1 cellular context compared by ENCODE assay signal in genomic region chr21:38915546-38915945, GRCh38.
TF ChIP-seq lines count a peak whose summit lies in the region.

No MANE protein-coding gene starts in this region.

TF ChIP-seq in HepG2, 621 proteins besides CTCF, POLR2A, EP300 and RAD21 (continued from another document):
- TF ChIP-seq, protein P1, sequence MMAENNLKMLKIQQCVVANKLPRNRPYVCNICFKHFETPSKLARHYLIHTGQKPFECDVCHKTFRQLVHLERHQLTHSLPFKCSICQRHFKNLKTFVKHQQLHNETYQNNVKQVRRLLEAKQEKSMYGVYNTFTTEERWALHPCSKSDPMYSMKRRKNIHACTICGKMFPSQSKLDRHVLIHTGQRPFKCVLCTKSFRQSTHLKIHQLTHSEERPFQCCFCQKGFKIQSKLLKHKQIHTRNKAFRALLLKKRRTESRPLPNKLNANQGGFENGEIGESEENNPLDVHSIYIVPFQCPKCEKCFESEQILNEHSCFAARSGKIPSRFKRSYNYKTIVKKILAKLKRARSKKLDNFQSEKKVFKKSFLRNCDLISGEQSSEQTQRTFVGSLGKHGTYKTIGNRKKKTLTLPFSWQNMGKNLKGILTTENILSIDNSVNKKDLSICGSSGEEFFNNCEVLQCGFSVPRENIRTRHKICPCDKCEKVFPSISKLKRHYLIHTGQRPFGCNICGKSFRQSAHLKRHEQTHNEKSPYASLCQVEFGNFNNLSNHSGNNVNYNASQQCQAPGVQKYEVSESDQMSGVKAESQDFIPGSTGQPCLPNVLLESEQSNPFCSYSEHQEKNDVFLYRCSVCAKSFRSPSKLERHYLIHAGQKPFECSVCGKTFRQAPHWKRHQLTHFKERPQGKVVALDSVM (CRISPR knock-in tag; IDR thresholded peaks at IDR 0.05), result no peak
- TF ChIP-seq ZNF639 (CRISPR knock-in tag; conservative IDR thresholded peaks at IDR 0.05) (no peak), PREB (CRISPR knock-in tag; IDR thresholded peaks at IDR 0.05) (no peak), SRSF4 (IDR thresholded peaks at IDR 0.05; ENCODE audit: low read depth, low read length, poor library complexity, severe bottlenecking) (no peak)
TF ChIP-seq in HepG2: peak in this region for 0.
